In the genomic region with DNA sequence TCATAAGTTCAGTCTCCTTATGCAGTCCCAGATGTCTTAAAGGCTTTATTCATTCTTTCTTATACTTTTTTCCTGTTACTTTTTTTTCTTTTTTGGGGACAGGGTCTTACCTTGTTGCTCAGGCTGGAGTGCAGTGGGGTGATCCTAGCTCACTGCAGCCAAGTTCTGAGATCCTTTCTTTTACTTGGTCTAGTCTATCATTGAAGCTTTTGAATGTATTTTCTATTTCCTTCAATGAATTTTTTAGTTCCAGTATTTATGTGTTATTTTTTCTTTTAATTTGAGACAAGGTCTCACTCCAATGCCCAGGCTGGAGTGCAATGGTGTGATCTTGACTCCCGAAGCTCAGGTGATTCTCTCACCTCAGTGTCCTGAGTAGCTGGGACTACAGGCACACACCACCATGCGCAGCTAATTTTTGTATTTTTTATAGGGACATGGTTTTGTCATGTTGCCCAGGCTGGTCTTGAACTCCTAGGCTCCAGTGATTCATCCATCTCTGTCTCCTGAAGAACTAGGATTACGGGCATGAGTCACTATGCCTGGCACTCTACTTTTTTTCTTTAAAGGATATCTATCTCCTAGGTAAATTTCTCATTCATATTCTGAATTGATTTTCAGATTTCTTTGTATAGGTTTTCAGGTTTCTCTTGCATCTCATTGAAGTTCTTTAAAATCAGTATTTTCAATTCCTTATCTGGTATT, we compare ENCODE assay signal across 1 cellular context.
TF ChIP-seq lines count a peak whose summit lies in the region.

No MANE protein-coding gene starts in this region.

TF ChIP-seq in K562, 482 proteins besides CTCF, POLR2A, EP300 and RAD21 (continued from another document):
- TF ChIP-seq, protein P1, sequence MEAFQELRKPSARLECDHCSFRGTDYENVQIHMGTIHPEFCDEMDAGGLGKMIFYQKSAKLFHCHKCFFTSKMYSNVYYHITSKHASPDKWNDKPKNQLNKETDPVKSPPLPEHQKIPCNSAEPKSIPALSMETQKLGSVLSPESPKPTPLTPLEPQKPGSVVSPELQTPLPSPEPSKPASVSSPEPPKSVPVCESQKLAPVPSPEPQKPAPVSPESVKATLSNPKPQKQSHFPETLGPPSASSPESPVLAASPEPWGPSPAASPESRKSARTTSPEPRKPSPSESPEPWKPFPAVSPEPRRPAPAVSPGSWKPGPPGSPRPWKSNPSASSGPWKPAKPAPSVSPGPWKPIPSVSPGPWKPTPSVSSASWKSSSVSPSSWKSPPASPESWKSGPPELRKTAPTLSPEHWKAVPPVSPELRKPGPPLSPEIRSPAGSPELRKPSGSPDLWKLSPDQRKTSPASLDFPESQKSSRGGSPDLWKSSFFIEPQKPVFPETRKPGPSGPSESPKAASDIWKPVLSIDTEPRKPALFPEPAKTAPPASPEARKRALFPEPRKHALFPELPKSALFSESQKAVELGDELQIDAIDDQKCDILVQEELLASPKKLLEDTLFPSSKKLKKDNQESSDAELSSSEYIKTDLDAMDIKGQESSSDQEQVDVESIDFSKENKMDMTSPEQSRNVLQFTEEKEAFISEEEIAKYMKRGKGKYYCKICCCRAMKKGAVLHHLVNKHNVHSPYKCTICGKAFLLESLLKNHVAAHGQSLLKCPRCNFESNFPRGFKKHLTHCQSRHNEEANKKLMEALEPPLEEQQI (IDR thresholded peaks at IDR 0.05), result 0 out of 2 replicates have a peak, but pooled peaks have one; percentile 17
- TF ChIP-seq CBX5 (IDR thresholded peaks at IDR 0.05; ENCODE audit: borderline replicate concordance, low read depth) (peak; percentile 57; the same call in 1 of the 2 replicates), ATF6 (CRISPR knock-in tag; IDR thresholded peaks at IDR 0.05) (no peak), DIDO1 (tag; IDR thresholded peaks at IDR 0.05; ENCODE audit: low read depth) (no peak), SMAD2 (IDR thresholded peaks at IDR 0.05; ENCODE audit: low read depth, low read length) (no peak), CBX3 (IDR thresholded peaks at IDR 0.05; ENCODE audit: borderline replicate concordance in 1 of 2, low read length in 2 of 2) (peak in 1 of 2 experiments; percentile 93; a peak in 2 of 3 replicates), ZEB2 (IDR thresholded peaks at IDR 0.05) (peak; percentile 55; the same call in 1 of the 2 replicates), U2AF2 (optimal IDR thresholded peaks at IDR 0.05; ENCODE audit: low read depth, low read length) (no peak), CEBPZ (IDR thresholded peaks at IDR 0.05; ENCODE audit: borderline replicate concordance, low read depth, low read length) (0 out of 2 replicates have a peak, but pooled peaks have one; percentile 10), TRIM24 (IDR thresholded peaks at IDR 0.05) (peak in 1 of 2 experiments; percentile 67; a peak in 2 of 4 replicates), TRIM28 (IDR thresholded peaks at IDR 0.05) (peak; percentile 98), HLTF (IDR thresholded peaks at IDR 0.05) (peak; percentile 95)
- TF ChIP-seq, protein P2, sequence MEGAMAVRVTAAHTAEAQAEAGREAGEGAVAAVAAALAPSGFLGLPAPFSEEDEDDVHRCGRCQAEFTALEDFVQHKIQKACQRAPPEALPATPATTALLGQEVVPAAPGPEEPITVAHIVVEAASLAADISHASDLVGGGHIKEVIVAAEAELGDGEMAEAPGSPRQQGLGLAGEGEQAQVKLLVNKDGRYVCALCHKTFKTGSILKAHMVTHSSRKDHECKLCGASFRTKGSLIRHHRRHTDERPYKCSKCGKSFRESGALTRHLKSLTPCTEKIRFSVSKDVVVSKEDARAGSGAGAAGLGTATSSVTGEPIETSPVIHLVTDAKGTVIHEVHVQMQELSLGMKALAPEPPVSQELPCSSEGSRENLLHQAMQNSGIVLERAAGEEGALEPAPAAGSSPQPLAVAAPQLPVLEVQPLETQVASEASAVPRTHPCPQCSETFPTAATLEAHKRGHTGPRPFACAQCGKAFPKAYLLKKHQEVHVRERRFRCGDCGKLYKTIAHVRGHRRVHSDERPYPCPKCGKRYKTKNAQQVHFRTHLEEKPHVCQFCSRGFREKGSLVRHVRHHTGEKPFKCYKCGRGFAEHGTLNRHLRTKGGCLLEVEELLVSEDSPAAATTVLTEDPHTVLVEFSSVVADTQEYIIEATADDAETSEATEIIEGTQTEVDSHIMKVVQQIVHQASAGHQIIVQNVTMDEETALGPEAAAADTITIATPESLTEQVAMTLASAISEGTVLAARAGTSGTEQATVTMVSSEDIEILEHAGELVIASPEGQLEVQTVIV (CRISPR knock-in tag; IDR thresholded peaks at IDR 0.05; ENCODE audit: borderline replicate concordance), result no peak
- TF ChIP-seq, protein P3, sequence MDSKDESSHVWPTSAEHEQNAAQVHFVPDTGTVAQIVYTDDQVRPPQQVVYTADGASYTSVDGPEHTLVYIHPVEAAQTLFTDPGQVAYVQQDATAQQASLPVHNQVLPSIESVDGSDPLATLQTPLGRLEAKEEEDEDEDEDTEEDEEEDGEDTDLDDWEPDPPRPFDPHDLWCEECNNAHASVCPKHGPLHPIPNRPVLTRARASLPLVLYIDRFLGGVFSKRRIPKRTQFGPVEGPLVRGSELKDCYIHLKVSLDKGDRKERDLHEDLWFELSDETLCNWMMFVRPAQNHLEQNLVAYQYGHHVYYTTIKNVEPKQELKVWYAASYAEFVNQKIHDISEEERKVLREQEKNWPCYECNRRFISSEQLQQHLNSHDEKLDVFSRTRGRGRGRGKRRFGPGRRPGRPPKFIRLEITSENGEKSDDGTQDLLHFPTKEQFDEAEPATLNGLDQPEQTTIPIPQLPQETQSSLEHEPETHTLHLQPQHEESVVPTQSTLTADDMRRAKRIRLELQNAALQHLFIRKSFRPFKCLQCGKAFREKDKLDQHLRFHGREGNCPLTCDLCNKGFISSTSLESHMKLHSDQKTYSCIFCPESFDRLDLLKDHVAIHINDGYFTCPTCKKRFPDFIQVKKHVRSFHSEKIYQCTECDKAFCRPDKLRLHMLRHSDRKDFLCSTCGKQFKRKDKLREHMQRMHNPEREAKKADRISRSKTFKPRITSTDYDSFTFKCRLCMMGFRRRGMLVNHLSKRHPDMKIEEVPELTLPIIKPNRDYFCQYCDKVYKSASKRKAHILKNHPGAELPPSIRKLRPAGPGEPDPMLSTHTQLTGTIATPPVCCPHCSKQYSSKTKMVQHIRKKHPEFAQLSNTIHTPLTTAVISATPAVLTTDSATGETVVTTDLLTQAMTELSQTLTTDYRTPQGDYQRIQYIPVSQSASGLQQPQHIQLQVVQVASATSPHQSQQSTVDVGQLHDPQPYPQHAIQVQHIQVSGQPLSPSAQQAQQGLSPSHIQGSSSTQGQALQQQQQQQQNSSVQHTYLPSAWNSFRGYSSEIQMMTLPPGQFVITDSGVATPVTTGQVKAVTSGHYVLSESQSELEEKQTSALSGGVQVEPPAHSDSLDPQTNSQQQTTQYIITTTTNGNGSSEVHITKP (IDR thresholded peaks at IDR 0.05; ENCODE audit: partially characterized antibody), result peak; percentile 45
- TF ChIP-seq, protein P4, sequence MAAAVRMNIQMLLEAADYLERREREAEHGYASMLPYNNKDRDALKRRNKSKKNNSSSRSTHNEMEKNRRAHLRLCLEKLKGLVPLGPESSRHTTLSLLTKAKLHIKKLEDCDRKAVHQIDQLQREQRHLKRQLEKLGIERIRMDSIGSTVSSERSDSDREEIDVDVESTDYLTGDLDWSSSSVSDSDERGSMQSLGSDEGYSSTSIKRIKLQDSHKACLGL (CRISPR knock-in tag; IDR thresholded peaks at IDR 0.05; ENCODE audit: borderline replicate concordance, poor library complexity, severe bottlenecking), result no peak
